In genomic region chr9:133581553-133582343, GRCh38 we compare ENCODE assay signal across 1 cellular context.
TF ChIP-seq lines count a peak whose summit lies in the region.

No MANE protein-coding gene starts in this region.

TF ChIP-seq in H1, 55 proteins besides CTCF, POLR2A, EP300 and RAD21:
- TF ChIP-seq YY1 (IDR thresholded peaks at IDR 0.05; ENCODE audit: low read depth, low read length) (no peak), CEBPB (IDR thresholded peaks at IDR 0.05; ENCODE audit: low read depth, low read length) (0 out of 2 replicates have a peak, but pooled peaks have one; percentile 42)
